Comparison of ENCODE assay signal across 8 cellular contexts in genomic region chr2:61764035-61764800, GRCh38.
DNase-seq lines count a peak whose midpoint lies in the region; ATAC-seq, FAIRE-seq and TF ChIP-seq lines count a peak whose summit lies in the region.

No MANE protein-coding gene starts in this region.

- H3K27me3 ChIP-seq in HepG2 (ENCODE audit: control insufficient read depth in 1 of 2, insufficient read depth in 2 of 2, low read length in 2 of 2), result no peaks in the 10 kb centered on the region; a peak in 1 of 5 replicates

- DNase-seq in CD1c-positive myeloid dendritic cell (ENCODE audit: extremely low spot score), result peak; percentile 99
- DNase-seq in NCI-H748 treated with DMSO at 0.1 percent for 48 hours (lab: John Stamatoyannopoulos, UW), result peak; percentile 88
- DNase-seq in activated CD4-positive, alpha-beta T cell treated with anti-CD3 and anti-CD28 coated beads, Interleukin-2, amount 50 U/mL, for 4 hours, result peak; percentile 94 to 96
- peak; percentile 99 for DNase-seq in dermis blood vessel endothelial cell
- peak; percentile 89 for DNase-seq in HepG2 (ENCODE audit: low spot score)
- DNase-seq in stimulated activated CD4-positive, alpha-beta T cell treated with anti-CD3 and anti-CD28 coated beads, Interleukin-2, amount 100 ng/mL, for 48 hours, result peak; percentile 91 to 95

- H3K9me3 ChIP-seq in HepG2 (ENCODE audit: low read length), result no peaks in the 10 kb centered on the region

- peak overlapping the region; percentile 76 for H3K9ac ChIP-seq in HepG2 (ENCODE audit: insufficient read depth, low read depth, low read length)

- peak overlapping the region; percentile 96 for H2AFZ ChIP-seq in HepG2 (ENCODE audit: low read length)

- ATAC-seq in GM19397 (IDR thresholded peaks at IDR 0.05; ENCODE audit: unreplicated experiment) (peak; percentile 99), HG03565 (IDR thresholded peaks at IDR 0.05; ENCODE audit: unreplicated experiment) (peak; percentile 92), HepG2 (peak; percentile 99)

- H3K79me2 ChIP-seq in HepG2 (ENCODE audit: insufficient read depth, low read length), result no peaks in the 10 kb centered on the region

- no peak for TF ChIP-seq CTCF in HepG2 (CRISPR knock-in tag; IDR thresholded peaks at IDR 0.05)

- 23% methylated on average over 59 of the region's 70 CpGs for WGBS in HepG2 (ENCODE audit: low lambda C conversion rate)

- intact Hi-C loops in HepG2 (cut with micrococcal nuclease; ENCODE audit: unreplicated experiment), result loop anchor here (1.0 to 10.0 kb wide), 2 partner anchors 69 to 229 kb away; partner anchors contain the start of gene XPO1

- peak overlapping the region; percentile 53 to 85 (median 83) for H3K4me3 ChIP-seq in HepG2 (replicated peaks in 1 of 3; ENCODE audit: insufficient read depth in 1 of 3, low read depth in 2 of 3, low read length in 3 of 3)

- no peaks in the 10 kb centered on the region for H4K20me1 ChIP-seq in HepG2 (ENCODE audit: insufficient read depth, low read length)

- peak overlapping the region; percentile 89 for H3K4me2 ChIP-seq in HepG2 (ENCODE audit: low read depth, low read length)

- POLR2A ChIA-PET in HepG2 (lab: Yijun Ruan, JAX), result interaction anchor here (1.1 to 1.5 kb wide), 9 partner anchors 9 to 587 kb away, joined by 4 to 10 read pairs (median 5); partner anchors contain the start of gene XPO1

- H3K4me1 ChIP-seq in HepG2 (ENCODE audit: insufficient read depth, low read length), result peaks cover 7% of the 10 kb centered on the region; the same call in 1 of the 2 replicates

- no TSS peak for BruUV-seq in HepG2 (replicated peaks; lab: Mats Ljungman, UMichigan)

- H3K27ac ChIP-seq in HepG2 (ENCODE audit: extremely low read length, insufficient read depth, low read length), result peak overlapping the region; percentile 77

- in situ Hi-C loops in HepG2 (cut with HindIII; ENCODE audit: extremely low pct_ligation_motif_present, low pct_unique_long_range_greater_than_20kb), result no loop called here

- peak; percentile 71 to 86 for TF ChIP-seq POLR2A in HepG2 (IDR thresholded peaks at IDR 0.05; ENCODE audit: insufficient read depth in 1 of 2, low read depth in 2 of 2, low read length in 2 of 2)

- FAIRE-seq in HepG2 (lab: Jason Lieb, UNC), result peak; percentile 42

- H3K36me3 ChIP-seq in HepG2 (replicated peaks in 1 of 2; ENCODE audit: control insufficient read depth in 1 of 2, insufficient read depth in 2 of 2, low read length in 2 of 2), result no peaks in the 10 kb centered on the region

- TF ChIP-seq RAD21 in HepG2 (CRISPR knock-in tag; IDR thresholded peaks at IDR 0.05), result no peak

- TF ChIP-seq EP300 in HepG2 (IDR thresholded peaks at IDR 0.05; ENCODE audit: low read depth in 2 of 2, low read length in 2 of 2), result 0 out of 4 replicates have a peak, but pooled peaks have one; percentile 10 to 21
- no peak for TF ChIP-seq EP300 in HepG2 (CRISPR knock-in tag; IDR thresholded peaks at IDR 0.05; ENCODE audit: borderline replicate concordance)

- CTCF ChIA-PET in HepG2 (lab: Yijun Ruan, JAX; ENCODE audit: low intra/inter-chr PET ratio, low total read pairs), result no interaction called here

TF ChIP-seq in HepG2, 621 proteins besides CTCF, POLR2A, EP300 and RAD21 (continues in another document):
- TF ChIP-seq ZBTB21 (CRISPR knock-in tag; IDR thresholded peaks at IDR 0.05) (peak; percentile 66), ZNF124 (CRISPR knock-in tag; IDR thresholded peaks at IDR 0.05) (no peak; the same call in 1 of the 2 replicates), ZKSCAN1 (IDR thresholded peaks at IDR 0.05; ENCODE audit: low read length) (no peak), ZNF724P (CRISPR knock-in tag; IDR thresholded peaks at IDR 0.05; ENCODE audit: borderline replicate concordance) (peak; percentile 83), ZNF710 (CRISPR knock-in tag; IDR thresholded peaks at IDR 0.05; ENCODE audit: borderline replicate concordance) (peak; percentile 82), ZNF331 (CRISPR knock-in tag; IDR thresholded peaks at IDR 0.05) (peak; percentile 36; the same call in 1 of the 2 replicates), ZNF547 (CRISPR knock-in tag; IDR thresholded peaks at IDR 0.05) (peak; percentile 90), TEF (CRISPR knock-in tag; IDR thresholded peaks at IDR 0.05) (0 out of 2 replicates have a peak, but pooled peaks have one; percentile 31), CHD4 (IDR thresholded peaks at IDR 0.05; ENCODE audit: borderline replicate concordance, low read length) (no peak; the same call in 1 of the 2 replicates), ZFP1 (CRISPR knock-in tag; IDR thresholded peaks at IDR 0.05) (no peak), AHR (CRISPR knock-in tag; IDR thresholded peaks at IDR 0.05) (no peak), ZFP36L2 (CRISPR knock-in tag; IDR thresholded peaks at IDR 0.05) (no peak), ERF (CRISPR knock-in tag; IDR thresholded peaks at IDR 0.05) (no peak)
- TF ChIP-seq, protein P1, sequence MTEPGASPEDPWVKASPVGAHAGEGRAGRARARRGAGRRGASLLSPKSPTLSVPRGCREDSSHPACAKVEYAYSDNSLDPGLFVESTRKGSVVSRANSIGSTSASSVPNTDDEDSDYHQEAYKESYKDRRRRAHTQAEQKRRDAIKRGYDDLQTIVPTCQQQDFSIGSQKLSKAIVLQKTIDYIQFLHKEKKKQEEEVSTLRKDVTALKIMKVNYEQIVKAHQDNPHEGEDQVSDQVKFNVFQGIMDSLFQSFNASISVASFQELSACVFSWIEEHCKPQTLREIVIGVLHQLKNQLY (CRISPR knock-in tag; IDR thresholded peaks at IDR 0.05), result 0 out of 2 replicates have a peak, but pooled peaks have one; percentile 21
- TF ChIP-seq, protein P2, sequence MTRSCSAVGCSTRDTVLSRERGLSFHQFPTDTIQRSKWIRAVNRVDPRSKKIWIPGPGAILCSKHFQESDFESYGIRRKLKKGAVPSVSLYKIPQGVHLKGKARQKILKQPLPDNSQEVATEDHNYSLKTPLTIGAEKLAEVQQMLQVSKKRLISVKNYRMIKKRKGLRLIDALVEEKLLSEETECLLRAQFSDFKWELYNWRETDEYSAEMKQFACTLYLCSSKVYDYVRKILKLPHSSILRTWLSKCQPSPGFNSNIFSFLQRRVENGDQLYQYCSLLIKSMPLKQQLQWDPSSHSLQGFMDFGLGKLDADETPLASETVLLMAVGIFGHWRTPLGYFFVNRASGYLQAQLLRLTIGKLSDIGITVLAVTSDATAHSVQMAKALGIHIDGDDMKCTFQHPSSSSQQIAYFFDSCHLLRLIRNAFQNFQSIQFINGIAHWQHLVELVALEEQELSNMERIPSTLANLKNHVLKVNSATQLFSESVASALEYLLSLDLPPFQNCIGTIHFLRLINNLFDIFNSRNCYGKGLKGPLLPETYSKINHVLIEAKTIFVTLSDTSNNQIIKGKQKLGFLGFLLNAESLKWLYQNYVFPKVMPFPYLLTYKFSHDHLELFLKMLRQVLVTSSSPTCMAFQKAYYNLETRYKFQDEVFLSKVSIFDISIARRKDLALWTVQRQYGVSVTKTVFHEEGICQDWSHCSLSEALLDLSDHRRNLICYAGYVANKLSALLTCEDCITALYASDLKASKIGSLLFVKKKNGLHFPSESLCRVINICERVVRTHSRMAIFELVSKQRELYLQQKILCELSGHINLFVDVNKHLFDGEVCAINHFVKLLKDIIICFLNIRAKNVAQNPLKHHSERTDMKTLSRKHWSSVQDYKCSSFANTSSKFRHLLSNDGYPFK (CRISPR knock-in tag; IDR thresholded peaks at IDR 0.05; ENCODE audit: borderline replicate concordance), result peak; percentile 41; the same call in 1 of the 2 replicates
- TF ChIP-seq, protein P3, sequence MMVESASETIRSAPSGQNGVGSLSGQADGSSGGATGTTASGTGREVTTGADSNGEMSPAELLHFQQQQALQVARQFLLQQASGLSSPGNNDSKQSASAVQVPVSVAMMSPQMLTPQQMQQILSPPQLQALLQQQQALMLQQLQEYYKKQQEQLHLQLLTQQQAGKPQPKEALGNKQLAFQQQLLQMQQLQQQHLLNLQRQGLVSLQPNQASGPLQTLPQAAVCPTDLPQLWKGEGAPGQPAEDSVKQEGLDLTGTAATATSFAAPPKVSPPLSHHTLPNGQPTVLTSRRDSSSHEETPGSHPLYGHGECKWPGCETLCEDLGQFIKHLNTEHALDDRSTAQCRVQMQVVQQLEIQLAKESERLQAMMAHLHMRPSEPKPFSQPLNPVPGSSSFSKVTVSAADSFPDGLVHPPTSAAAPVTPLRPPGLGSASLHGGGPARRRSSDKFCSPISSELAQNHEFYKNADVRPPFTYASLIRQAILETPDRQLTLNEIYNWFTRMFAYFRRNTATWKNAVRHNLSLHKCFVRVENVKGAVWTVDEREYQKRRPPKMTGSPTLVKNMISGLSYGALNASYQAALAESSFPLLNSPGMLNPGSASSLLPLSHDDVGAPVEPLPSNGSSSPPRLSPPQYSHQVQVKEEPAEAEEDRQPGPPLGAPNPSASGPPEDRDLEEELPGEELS (CRISPR knock-in tag; IDR thresholded peaks at IDR 0.05), result peak; percentile 49

Comparison
In these comparisons a context has a peak if more than half of its experiments do, and no peak if none do; other contexts are left out.
1. Peak in every context shown above with its lines: DNase-seq, ATAC-seq, H3K4me3 ChIP-seq and H3K27ac ChIP-seq.